ENCODE assay signal across 2 cellular contexts in genomic region chr10:35608317-35608672, GRCh38.
TF ChIP-seq lines count a peak whose summit lies in the region.

No MANE protein-coding gene starts in this region.

TF ChIP-seq in A549, 52 proteins besides CTCF, POLR2A, EP300 and RAD21:
- TF ChIP-seq MYC (IDR thresholded peaks at IDR 0.05; ENCODE audit: borderline replicate concordance, low read length) (no peak), MAX (IDR thresholded peaks at IDR 0.05) (no peak), HMGXB4 (CRISPR knock-in tag; IDR thresholded peaks at IDR 0.05; ENCODE audit: borderline replicate concordance) (no peak), CHD4 (IDR thresholded peaks at IDR 0.05; ENCODE audit: borderline replicate concordance) (no peak), ZSCAN20 (CRISPR knock-in tag; IDR thresholded peaks at IDR 0.05) (no peak), RNF2 (IDR thresholded peaks at IDR 0.05; ENCODE audit: borderline replicate concordance, low read depth) (no peak), E2F6 (IDR thresholded peaks at IDR 0.05; ENCODE audit: borderline replicate concordance, low read depth) (no peak), CHD2 (IDR thresholded peaks at IDR 0.05; ENCODE audit: low read length, partially characterized antibody) (no peak), CBX2 (IDR thresholded peaks at IDR 0.05; ENCODE audit: borderline replicate concordance, low read depth) (no peak), MAZ (IDR thresholded peaks at IDR 0.05; ENCODE audit: borderline replicate concordance, low read depth, low read length) (no peak), MAFK (IDR thresholded peaks at IDR 0.05; ENCODE audit: partially characterized antibody) (no peak), EHMT2 (IDR thresholded peaks at IDR 0.05; ENCODE audit: low read depth) (no peak)

TF ChIP-seq in HepG2, 621 proteins besides CTCF, POLR2A, EP300 and RAD21:
- TF ChIP-seq CEBPG (CRISPR knock-in tag; IDR thresholded peaks at IDR 0.05) (no peak), GATA4 (IDR thresholded peaks at IDR 0.05; ENCODE audit: borderline replicate concordance, low read depth) (no peak), ZBTB40 (IDR thresholded peaks at IDR 0.05) (no peak), ZBTB40 (CRISPR knock-in tag; IDR thresholded peaks at IDR 0.05) (no peak), ZNF20 (CRISPR knock-in tag; IDR thresholded peaks at IDR 0.05) (no peak), E2F5 (CRISPR knock-in tag; conservative IDR thresholded peaks at IDR 0.05) (no peak), KDM5B (CRISPR knock-in tag; IDR thresholded peaks at IDR 0.05; ENCODE audit: borderline replicate concordance) (no peak), ETV5 (CRISPR knock-in tag; IDR thresholded peaks at IDR 0.05; ENCODE audit: borderline replicate concordance) (no peak), HNRNPLL (IDR thresholded peaks at IDR 0.05; ENCODE audit: low read depth, low read length, poor library complexity, severe bottlenecking) (no peak), PAXIP1 (CRISPR knock-in tag; conservative IDR thresholded peaks at IDR 0.05) (no peak), THAP7 (CRISPR knock-in tag; IDR thresholded peaks at IDR 0.05) (no peak), NFATC3 (CRISPR knock-in tag; IDR thresholded peaks at IDR 0.05) (no peak), DR1 (CRISPR knock-in tag; IDR thresholded peaks at IDR 0.05) (no peak), PTBP1 (IDR thresholded peaks at IDR 0.05; ENCODE audit: low read depth, low read length, poor library complexity, severe bottlenecking) (no peak)
- TF ChIP-seq, protein P1, sequence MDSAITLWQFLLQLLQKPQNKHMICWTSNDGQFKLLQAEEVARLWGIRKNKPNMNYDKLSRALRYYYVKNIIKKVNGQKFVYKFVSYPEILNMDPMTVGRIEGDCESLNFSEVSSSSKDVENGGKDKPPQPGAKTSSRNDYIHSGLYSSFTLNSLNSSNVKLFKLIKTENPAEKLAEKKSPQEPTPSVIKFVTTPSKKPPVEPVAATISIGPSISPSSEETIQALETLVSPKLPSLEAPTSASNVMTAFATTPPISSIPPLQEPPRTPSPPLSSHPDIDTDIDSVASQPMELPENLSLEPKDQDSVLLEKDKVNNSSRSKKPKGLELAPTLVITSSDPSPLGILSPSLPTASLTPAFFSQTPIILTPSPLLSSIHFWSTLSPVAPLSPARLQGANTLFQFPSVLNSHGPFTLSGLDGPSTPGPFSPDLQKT (CRISPR knock-in tag; IDR thresholded peaks at IDR 0.05; ENCODE audit: borderline replicate concordance) = no peak
- TF ChIP-seq, protein P2, sequence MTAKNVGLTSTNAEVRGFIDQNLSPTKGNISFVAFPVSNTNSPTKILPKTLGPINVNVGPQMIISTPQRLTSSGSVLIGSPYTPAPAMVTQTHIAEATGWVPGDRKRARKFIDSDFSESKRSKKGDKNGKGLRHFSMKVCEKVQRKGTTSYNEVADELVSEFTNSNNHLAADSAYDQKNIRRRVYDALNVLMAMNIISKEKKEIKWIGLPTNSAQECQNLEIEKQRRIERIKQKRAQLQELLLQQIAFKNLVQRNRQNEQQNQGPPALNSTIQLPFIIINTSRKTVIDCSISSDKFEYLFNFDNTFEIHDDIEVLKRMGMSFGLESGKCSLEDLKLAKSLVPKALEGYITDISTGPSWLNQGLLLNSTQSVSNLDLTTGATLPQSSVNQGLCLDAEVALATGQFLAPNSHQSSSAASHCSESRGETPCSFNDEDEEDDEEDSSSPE (CRISPR knock-in tag; IDR thresholded peaks at IDR 0.05) = no peak
TF ChIP-seq in HepG2: peak in this region for 0.
